12 cellular contexts compared by ENCODE assay signal in the genomic region with DNA sequence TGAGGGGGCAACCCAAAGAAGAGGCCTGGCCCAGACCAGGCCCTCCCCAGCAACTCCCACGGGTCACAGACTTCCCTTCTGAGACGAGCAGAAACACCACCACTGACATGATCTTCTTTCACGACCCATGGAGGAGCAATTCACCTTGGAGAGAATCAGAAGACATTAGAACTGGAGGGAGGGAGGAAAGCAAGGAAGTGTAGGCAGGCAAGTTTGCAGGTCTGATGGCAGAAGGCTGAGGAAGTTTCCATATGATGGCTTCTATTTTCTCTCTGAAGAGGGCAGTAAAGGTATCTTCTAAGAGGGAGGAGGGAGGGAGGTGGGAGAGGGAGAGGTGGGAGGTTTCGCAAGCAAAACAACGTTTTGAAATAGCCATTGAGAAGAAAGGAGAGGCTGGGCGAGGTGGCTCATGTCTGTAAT. TPM values are rescaled to one million over a fixed set of nuclear protein-coding genes. Genes with fewer than 3 reads are reported as not detected.
DNase-seq lines count a peak whose midpoint lies in the region; ATAC-seq and TF ChIP-seq lines count a peak whose summit lies in the region.
"Had no signal": no experiment of that assay in that cellular context is flagged by ENCODE, and none has a peak within 500 bp of the region (broad histone marks: within the 10 kb centered on the region; RNA-seq: fewer than 3 reads in every experiment).

No MANE protein-coding gene starts in this region.

- intact Hi-C loops in IMR-90 (cut with micrococcal nuclease) = no loop called here
- intact Hi-C loops in A673 (cut with micrococcal nuclease; ENCODE audit: unreplicated experiment) = no loop called here

- H3K4me1 ChIP-seq in CD4-positive, CD25-positive, alpha-beta regulatory T cell (ENCODE audit: control insufficient read depth, insufficient read depth, low read length, poor library complexity, severe bottlenecking) = peaks cover 27% of the 10 kb centered on the region
- no peaks in the 10 kb centered on the region for H3K4me1 ChIP-seq in IMR-90 (ENCODE audit: control insufficient read depth, insufficient read depth, low read length)
- H3K4me1 ChIP-seq in muscle layer of colon (ENCODE audit: insufficient read depth, low read length) = peaks cover 62% of the 10 kb centered on the region
- no peaks in the 10 kb centered on the region for H3K4me1 ChIP-seq in A673 (ENCODE audit: insufficient read depth, low read length, poor library complexity, severe bottlenecking)

- no peaks in the 10 kb centered on the region for H3K9me1 ChIP-seq in IMR-90 (ENCODE audit: insufficient read depth, low read length)

- DNase-seq in CD4-positive, CD25-positive, alpha-beta regulatory T cell = peak in 1 of 3 donors; percentile 6
- no peak for DNase-seq in IMR-90
- DNase-seq in mucosa of gallbladder (ENCODE audit: low spot score) = no peak
- no peak for DNase-seq in stimulated activated CD4-positive, alpha-beta T cell treated with anti-CD3 and anti-CD28 coated beads, Interleukin-1b, Interleukin-23, amount 100 ng/mL, for 48 hours
- DNase-seq in A673 (ENCODE audit: low spot score) = no peak
- DNase-seq: COR-L47, left cardiac atrium, NCI-H1105 had no signal

- no peak overlapping the region for H3K27ac ChIP-seq in CD4-positive, CD25-positive, alpha-beta regulatory T cell (ENCODE audit: insufficient read depth, low read length, poor library complexity, severe bottlenecking)
- H3K27ac ChIP-seq in IMR-90 (ENCODE audit: insufficient read depth, low read length) = no peak overlapping the region
- H3K27ac ChIP-seq in muscle layer of colon (ENCODE audit: low read depth, low read length) = peak overlapping the region; percentile 90
- H3K27ac ChIP-seq in A673 (ENCODE audit: low read depth, low read length, poor library complexity, severe bottlenecking) = no peak overlapping the region

- BruUV-seq in IMR-90 (replicated peaks; lab: Mats Ljungman, UMichigan) = no TSS peak
- no TSS peak for BruUV-seq in A673 (replicated peaks; lab: Mats Ljungman, UMichigan)

- H3K9me3 ChIP-seq in CD4-positive, CD25-positive, alpha-beta regulatory T cell (ENCODE audit: control insufficient read depth in 2 of 2, low read length in 2 of 2) = no peaks in the 10 kb centered on the region
- H3K9me3 ChIP-seq in IMR-90 (ENCODE audit: control insufficient read depth, insufficient read depth, low read length) = peaks cover 4% of the 10 kb centered on the region; the same call in 1 of the 2 replicates
- no peaks in the 10 kb centered on the region for H3K9me3 ChIP-seq in muscle layer of colon (ENCODE audit: low read length)
- H3K9me3 ChIP-seq in A673 (ENCODE audit: low read depth, low read length, poor library complexity, severe bottlenecking) = no peaks in the 10 kb centered on the region

- H3K27me3 Mint-ChIP-seq in CD4-positive, CD25-positive, alpha-beta regulatory T cell = no peaks in the 10 kb centered on the region
- peaks cover 3% of the 10 kb centered on the region for H3K27me3 Mint-ChIP-seq in activated naive CD8-positive, alpha-beta T cell

- H2AK9ac ChIP-seq in IMR-90 (replicated peaks; ENCODE audit: low read depth, low read length, poor library complexity) = no peak overlapping the region

- CTCF ChIA-PET in IMR-90 (lab: Yijun Ruan, JAX) = no interaction called here
- CTCF ChIA-PET in A673 (lab: Charles Lee) = no interaction called here

- H3K9ac ChIP-seq in IMR-90 (ENCODE audit: low read depth, low read length) (no peak overlapping the region), muscle layer of colon (ENCODE audit: low read length) (no peak overlapping the region)

- no peak overlapping the region for H3K4me2 ChIP-seq in IMR-90 (ENCODE audit: low read depth, low read length)

- no peaks in the 10 kb centered on the region for H3K79me1 ChIP-seq in IMR-90 (ENCODE audit: low read depth in 1 of 2, low read length in 2 of 2)

- peaks cover 0 to 5% (median 1%) of the 10 kb centered on the region in 7 donors for H3K9me3 Mint-ChIP-seq in CD4-positive, CD25-positive, alpha-beta regulatory T cell
- peaks cover under 1% of the 10 kb centered on the region for H3K9me3 Mint-ChIP-seq in activated naive CD8-positive, alpha-beta T cell (ENCODE audit: low read depth)

- H3K4me1 Mint-ChIP-seq in CD4-positive, CD25-positive, alpha-beta regulatory T cell = peaks cover 0 to 48% (median 31%) of the 10 kb centered on the region in 4 donors
- H3K4me1 Mint-ChIP-seq in activated naive CD8-positive, alpha-beta T cell (ENCODE audit: low read depth) = peaks cover 46% of the 10 kb centered on the region

- peak overlapping the region; percentile 58 for H2AFZ ChIP-seq in IMR-90 (replicated peaks; ENCODE audit: low read length, poor library complexity)

- H4K91ac ChIP-seq in IMR-90 (ENCODE audit: insufficient read depth, low read depth, low read length) = no peak overlapping the region

- no peaks in the 10 kb centered on the region for H3K36me3 Mint-ChIP-seq in CD4-positive, CD25-positive, alpha-beta regulatory T cell
- no peaks in the 10 kb centered on the region for H3K36me3 Mint-ChIP-seq in activated naive CD8-positive, alpha-beta T cell

- H3K14ac ChIP-seq in IMR-90 (replicated peaks; ENCODE audit: low read depth, low read length) = no peak overlapping the region

- POLR2A ChIA-PET in IMR-90 (lab: Charles Lee; ENCODE audit: unreplicated experiment) (no interaction called here), A673 (lab: Charles Lee; ENCODE audit: low non-redundant PET) (no interaction called here)

- in situ Hi-C loops in IMR-90 (cut with MboI; ENCODE audit: low sequenced_read_pairs) = no loop called here

- dilution Hi-C loops in IMR-90 (cut with HindIII; ENCODE audit: low sequenced_read_pairs, unreplicated experiment) = no loop called here

- no peak overlapping the region for H3K18ac ChIP-seq in IMR-90 (ENCODE audit: low read depth, low read length)

- H3K23ac ChIP-seq in IMR-90 (ENCODE audit: low read depth, low read length) = no peak overlapping the region

- peak overlapping the region; percentile 2 to 72 (median 72) for H3K27ac Mint-ChIP-seq in CD4-positive, CD25-positive, alpha-beta regulatory T cell
- H3K27ac Mint-ChIP-seq in activated naive CD8-positive, alpha-beta T cell = no peak overlapping the region

- no peaks in the 10 kb centered on the region for H3K27me3 ChIP-seq in CD4-positive, CD25-positive, alpha-beta regulatory T cell (ENCODE audit: control insufficient read depth, insufficient read depth, low read length)
- H3K27me3 ChIP-seq in IMR-90 (ENCODE audit: control insufficient read depth, insufficient read depth, low read length) (peaks cover 54% of the 10 kb centered on the region), muscle layer of colon (ENCODE audit: control insufficient read depth in 1 of 2, insufficient read depth in 2 of 2, low read length in 2 of 2) (no peaks in the 10 kb centered on the region), A673 (replicated peaks; ENCODE audit: insufficient read depth, low read depth, low read length, poor library complexity) (peaks cover 64% of the 10 kb centered on the region)

- no peak overlapping the region for H4K8ac ChIP-seq in IMR-90 (ENCODE audit: low read depth in 2 of 2, low read length in 2 of 2)

- H3K4ac ChIP-seq in IMR-90 (ENCODE audit: low read depth, low read length) = no peak overlapping the region

- H2BK15ac ChIP-seq in IMR-90 (ENCODE audit: low read depth, low read length) = no peak overlapping the region

- H3K4me3 Mint-ChIP-seq in CD4-positive, CD25-positive, alpha-beta regulatory T cell = peak overlapping the region; percentile 58 to 87 (median 83)
- peak overlapping the region; percentile 46 for H3K4me3 Mint-ChIP-seq in activated naive CD8-positive, alpha-beta T cell

- no peak overlapping the region for H4K5ac ChIP-seq in IMR-90 (ENCODE audit: low read depth, low read length)

- no peak for ATAC-seq in CD4-positive, CD25-positive, alpha-beta regulatory T cell (ENCODE audit: low read depth in 2 of 2)
- ATAC-seq in IMR-90 (ENCODE audit: low read depth) (no peak), HG02973 (IDR thresholded peaks at IDR 0.05; ENCODE audit: unreplicated experiment) (no peak)

- TF ChIP-seq CTCF in IMR-90 (conservative IDR thresholded peaks at IDR 0.05; ENCODE audit: low read depth, low read length) (no peak), A673 (conservative IDR thresholded peaks at IDR 0.05; ENCODE audit: low read depth, low read length) (no peak)

- no peak overlapping the region for H3K56ac ChIP-seq in IMR-90 (ENCODE audit: extremely low read depth, insufficient read depth, low read length)

- no peak overlapping the region for H3K4me3 ChIP-seq in CD4-positive, CD25-positive, alpha-beta regulatory T cell (ENCODE audit: low read depth, low read length)
- no peak overlapping the region for H3K4me3 ChIP-seq in IMR-90 (ENCODE audit: insufficient read depth, low read depth, low read length)
- H3K4me3 ChIP-seq in muscle layer of colon (ENCODE audit: low read depth in 1 of 2, low read length in 2 of 2) = peak overlapping the region in 1 of 2 donors; percentile 15
- H3K4me3 ChIP-seq in A673 (ENCODE audit: low read depth, low read length, poor library complexity, severe bottlenecking) = no peak overlapping the region

- no peak overlapping the region for H2BK5ac ChIP-seq in IMR-90 (ENCODE audit: low read depth, low read length, poor library complexity, severe bottlenecking)

- no peaks in the 10 kb centered on the region for H3K36me3 ChIP-seq in CD4-positive, CD25-positive, alpha-beta regulatory T cell (ENCODE audit: control insufficient read depth, insufficient read depth, low read length)
- no peaks in the 10 kb centered on the region for H3K36me3 ChIP-seq in IMR-90 (ENCODE audit: control insufficient read depth, insufficient read depth, low read length)
- no peaks in the 10 kb centered on the region for H3K36me3 ChIP-seq in muscle layer of colon (ENCODE audit: insufficient read depth, low read length)
- no peaks in the 10 kb centered on the region for H3K36me3 ChIP-seq in A673 (ENCODE audit: insufficient read depth, low read length, poor library complexity, severe bottlenecking)

- no peak for TF ChIP-seq RAD21 in IMR-90 (IDR thresholded peaks at IDR 0.05; ENCODE audit: low read length)

- no peak for TF ChIP-seq POLR2A in IMR-90 (IDR thresholded peaks at IDR 0.05; ENCODE audit: low read depth, low read length)

- H2BK120ac ChIP-seq in IMR-90 (ENCODE audit: low read depth, low read length) = no peak overlapping the region

- no CpG with 5 or more reads among the region's 6 CpGs for WGBS in IMR-90 (ENCODE audit: extremely low coverage in 2 of 2, insufficient read length in 1 of 2), 2 experiments

- no peak overlapping the region for H2AK5ac ChIP-seq in IMR-90 (ENCODE audit: low read depth, low read length)

- no peaks in the 10 kb centered on the region for H4K20me1 ChIP-seq in IMR-90 (ENCODE audit: insufficient read depth, low read length)

- H2BK20ac ChIP-seq in IMR-90 (ENCODE audit: low read depth, low read length) = no peak overlapping the region

RNA-seq across cellular contexts. Expression of a gene that starts 1.4 kb away (rescaled TPM):
- total RNA-seq in CD4-positive, CD25-positive, alpha-beta regulatory T cell = 0.30 TPM
- under 1 TPM in 3 of 4 donors, not detected in 1; 0.06 to 0.41 (median 0.37) TPM for polyA plus RNA-seq in CD4-positive, CD25-positive, alpha-beta regulatory T cell
- total RNA-seq in IMR-90 (2012; rRNA removed) (not detected in 2 replicates), mucosa of gallbladder (2.3 TPM), A673 (2021) (not detected in 2 replicates)
- polyA plus RNA-seq in IMR-90 (2012; rRNA removed) = not detected in 2 replicates
- polyA plus RNA-seq in IMR-90 (2012; cell fraction: cytosol; rRNA removed) = not detected in 2 replicates
- polyA plus RNA-seq in IMR-90 (2012; cell fraction: nucleus; rRNA removed; ENCODE audit: low replicate concordance) = not detected in 2 replicates

RNA-seq across cellular contexts. Expression of a gene that starts 1.8 kb away (rescaled TPM):
- total RNA-seq in CD4-positive, CD25-positive, alpha-beta regulatory T cell = not detected
- not detected for polyA plus RNA-seq in CD4-positive, CD25-positive, alpha-beta regulatory T cell
- total RNA-seq in IMR-90 (2012; rRNA removed) (not detected in 2 replicates), mucosa of gallbladder (not detected), A673 (2021) (not detected in 2 replicates)
- not detected in 2 replicates for polyA plus RNA-seq in IMR-90 (2012; rRNA removed)
- polyA plus RNA-seq in IMR-90 (2012; cell fraction: cytosol; rRNA removed) = not detected in 2 replicates
- polyA plus RNA-seq in IMR-90 (2012; cell fraction: nucleus; rRNA removed; ENCODE audit: low replicate concordance) = not detected in 2 replicates
- total RNA-seq: left cardiac atrium, urinary bladder had no signal
- polyA plus RNA-seq: urinary bladder had no signal

RNA-seq across cellular contexts. Expression of a gene that starts 45.4 kb away (rescaled TPM):
- not detected for total RNA-seq in CD4-positive, CD25-positive, alpha-beta regulatory T cell
- not detected for polyA plus RNA-seq in CD4-positive, CD25-positive, alpha-beta regulatory T cell
- not detected in 2 replicates for total RNA-seq in IMR-90 (2012; rRNA removed)
- polyA plus RNA-seq in IMR-90 (2012; rRNA removed) = not detected in 2 replicates
- not detected in 2 replicates for polyA plus RNA-seq in IMR-90 (2012; cell fraction: cytosol; rRNA removed)
- polyA plus RNA-seq in IMR-90 (2012; cell fraction: nucleus; rRNA removed; ENCODE audit: low replicate concordance) = not detected in 2 replicates
- 0.92 TPM for total RNA-seq in mucosa of gallbladder
- not detected in 2 replicates for total RNA-seq in A673 (2021)
- total RNA-seq: left cardiac atrium had no signal
